ENCODE assay signal across 15 cellular contexts in genomic region chr3:117681619-117682018, GRCh38.
DNase-seq lines count a peak whose midpoint lies in the region; ATAC-seq, FAIRE-seq and TF ChIP-seq lines count a peak whose summit lies in the region.
"Had no signal": no experiment of that assay in that cellular context is flagged by ENCODE, and none has a peak within 500 bp of the region (broad histone marks: within the 10 kb centered on the region; RNA-seq: fewer than 3 reads in every experiment).

No MANE protein-coding gene starts in this region.

- H3K4me1 Mint-ChIP-seq in GM23338 = no peaks in the 10 kb centered on the region; the same call in 2 of the 3 replicates

- no peak overlapping the region for H3K4me3 Mint-ChIP-seq in GM23338

- H3K27ac Mint-ChIP-seq in GM23338 = no peak overlapping the region

- H3K4me2 ChIP-seq in keratinocyte (ENCODE audit: control insufficient read depth, extremely low read depth, insufficient read depth, low read depth, low read length) (no peak overlapping the region), GM23338 (no peak overlapping the region)

- H3K27ac ChIP-seq in keratinocyte (ENCODE audit: control insufficient read depth, insufficient read depth, low read length) = no peak overlapping the region
- no peak overlapping the region for H3K27ac ChIP-seq in GM23338 (ENCODE audit: low read depth)
- H3K27ac ChIP-seq: parathyroid adenoma, SJSA1 had no signal

- no peak for TF ChIP-seq CTCF in AG09309 (IDR thresholded peaks at IDR 0.05; ENCODE audit: control insufficient read depth, insufficient read depth, low read depth, low read length, missing control alignments)
- TF ChIP-seq CTCF in choroid plexus epithelial cell (conservative IDR thresholded peaks at IDR 0.05; ENCODE audit: low read depth, low read length) = no peak
- TF ChIP-seq CTCF in keratinocyte (optimal IDR thresholded peaks at IDR 0.05 in 1 of 3, IDR thresholded peaks at IDR 0.05 in 1 of 3, conservative IDR thresholded peaks at IDR 0.05 in 1 of 3; ENCODE audit: extremely low read depth in 1 of 3, insufficient read depth in 2 of 3, low read length in 3 of 3) = no peak
- no peak for TF ChIP-seq CTCF in GM23338 (conservative IDR thresholded peaks at IDR 0.05; ENCODE audit: low read depth in 2 of 2)

- no peaks in the 10 kb centered on the region for H3K27me3 Mint-ChIP-seq in GM23338 (ENCODE audit: insufficient read depth, low read depth, poor library complexity)

- no peak overlapping the region for H3K9ac ChIP-seq in keratinocyte (ENCODE audit: control insufficient read depth, extremely low read depth, insufficient read depth, low read length)
- H3K9ac ChIP-seq: parathyroid adenoma had no signal

- ATAC-seq in HG03521 (IDR thresholded peaks at IDR 0.05; ENCODE audit: unreplicated experiment) (no peak), GM23338 (no peak)

- DNase-seq in AG09309 (ENCODE audit: low read depth) (peak; percentile 38), LHCN-M2 (ENCODE audit: low read depth) (peak; percentile 70), choroid plexus epithelial cell (ENCODE audit: low read depth) (peak; percentile 74), keratinocyte (ENCODE audit: low read depth, low spot score) (no peak), DMS114 treated with DMSO at 0.1 percent for 48 hours (lab: John Stamatoyannopoulos, UW; ENCODE audit: unreplicated experiment) (no peak), GM23338 (ENCODE audit: low spot score) (no peak)
- DNase-seq in activated T-cell treated with anti-CD3 and anti-CD28 coated beads, Interleukin-2, amount 50 U/mL, for 1 hour = no peak
- DNase-seq: activated naive CD4-positive, alpha-beta T cell treated with anti-CD3 and anti-CD28 coated beads, Interleukin-2, amount 50 U/mL, for 16 hours; Caco-2; stimulated activated naive CD4-positive, alpha-beta T cell treated with Interleukin-2 at 50 U/mL for 16 hours; T1000 had no signal

- H3K36me3 Mint-ChIP-seq in GM23338 (ENCODE audit: low read depth) = no peaks in the 10 kb centered on the region

- H3K9me3 Mint-ChIP-seq in GM23338 = no peaks in the 10 kb centered on the region

- H3K79me2 ChIP-seq in keratinocyte (ENCODE audit: control insufficient read depth, insufficient read depth, low read length) (no peaks in the 10 kb centered on the region), GM23338 (replicated peaks; ENCODE audit: insufficient read depth) (no peaks in the 10 kb centered on the region)
- H3K79me2 ChIP-seq: parathyroid adenoma had no signal

- H3K4me3 ChIP-seq in AG09309 (ENCODE audit: control insufficient read depth, low read depth, low read length) (no peak overlapping the region), choroid plexus epithelial cell (ENCODE audit: low read depth, low read length) (no peak overlapping the region), keratinocyte (ENCODE audit: control insufficient read depth in 2 of 3, extremely low read depth in 1 of 3, insufficient read depth in 2 of 3, low read depth in 1 of 3, low read length in 3 of 3) (no peak overlapping the region), GM23338 (no peak overlapping the region)
- H3K4me3 ChIP-seq: SJSA1 had no signal

- no peaks in the 10 kb centered on the region for H3K9me1 ChIP-seq in keratinocyte (ENCODE audit: control insufficient read depth, extremely low read depth, insufficient read depth, low read length)

- H3K9me2 ChIP-seq in GM23338 (ENCODE audit: insufficient read depth) = no peaks in the 10 kb centered on the region

- H3K36me3 ChIP-seq in keratinocyte (ENCODE audit: control insufficient read depth in 2 of 2, extremely low read depth in 1 of 2, insufficient read depth in 2 of 2, low read length in 2 of 2) = no peaks in the 10 kb centered on the region
- H3K36me3 ChIP-seq in GM23338 (ENCODE audit: insufficient read depth) = no peaks in the 10 kb centered on the region
- H3K36me3 ChIP-seq: SJSA1 had no signal

- dilution Hi-C loops in keratinocyte (cut with MboI; ENCODE audit: extremely low pct_ligation_motif_present, low sequenced_read_pairs) = no loop called here

- H3K27me3 ChIP-seq in keratinocyte (ENCODE audit: control insufficient read depth, extremely low read depth, insufficient read depth, low read length) = no peaks in the 10 kb centered on the region
- no peaks in the 10 kb centered on the region for H3K27me3 ChIP-seq in GM23338 (ENCODE audit: insufficient read depth)
- H3K27me3 ChIP-seq: SJSA1 had no signal

- no peaks in the 10 kb centered on the region for H3F3A ChIP-seq in GM23338 (replicated peaks; ENCODE audit: low read depth)

- no peaks in the 10 kb centered on the region for H3K9me3 ChIP-seq in keratinocyte (ENCODE audit: control insufficient read depth, low read depth, low read length)
- H3K9me3 ChIP-seq: Caco-2, SJSA1 had no signal

- H2AFZ ChIP-seq in keratinocyte (ENCODE audit: control insufficient read depth, low read length) = no peak overlapping the region
- H2AFZ ChIP-seq in GM23338 = no peak overlapping the region
- H2AFZ ChIP-seq: parathyroid adenoma had no signal

- H4K20me1 ChIP-seq in keratinocyte (ENCODE audit: control insufficient read depth, extremely low read depth, insufficient read depth, low read length) = no peaks in the 10 kb centered on the region
- no peaks in the 10 kb centered on the region for H4K20me1 ChIP-seq in GM23338 (replicated peaks; ENCODE audit: insufficient read depth)

- H3K4me1 ChIP-seq in keratinocyte (ENCODE audit: control insufficient read depth, extremely low read depth, insufficient read depth, low read length) = peaks cover 6% of the 10 kb centered on the region
- no peaks in the 10 kb centered on the region for H3K4me1 ChIP-seq in GM23338 (ENCODE audit: insufficient read depth)
- H3K4me1 ChIP-seq: Caco-2, parathyroid adenoma had no signal

- peak; percentile 17 for FAIRE-seq in keratinocyte (lab: Jason Lieb, UNC)
- FAIRE-seq: endothelial cell of umbilical vein had no signal

TF ChIP-seq in GM23338, 12 proteins besides CTCF, POLR2A, EP300 and RAD21 (continues in another document):
- no peak for TF ChIP-seq POLR2AphosphoS5 (IDR thresholded peaks at IDR 0.05; ENCODE audit: low read depth)
- TF ChIP-seq EZH2 (IDR thresholded peaks at IDR 0.05; ENCODE audit: low read depth, unreplicated experiment) = no peak
- TF ChIP-seq NANOG (IDR thresholded peaks at IDR 0.05; ENCODE audit: borderline replicate concordance) = no peak
- TF ChIP-seq, protein P1, sequence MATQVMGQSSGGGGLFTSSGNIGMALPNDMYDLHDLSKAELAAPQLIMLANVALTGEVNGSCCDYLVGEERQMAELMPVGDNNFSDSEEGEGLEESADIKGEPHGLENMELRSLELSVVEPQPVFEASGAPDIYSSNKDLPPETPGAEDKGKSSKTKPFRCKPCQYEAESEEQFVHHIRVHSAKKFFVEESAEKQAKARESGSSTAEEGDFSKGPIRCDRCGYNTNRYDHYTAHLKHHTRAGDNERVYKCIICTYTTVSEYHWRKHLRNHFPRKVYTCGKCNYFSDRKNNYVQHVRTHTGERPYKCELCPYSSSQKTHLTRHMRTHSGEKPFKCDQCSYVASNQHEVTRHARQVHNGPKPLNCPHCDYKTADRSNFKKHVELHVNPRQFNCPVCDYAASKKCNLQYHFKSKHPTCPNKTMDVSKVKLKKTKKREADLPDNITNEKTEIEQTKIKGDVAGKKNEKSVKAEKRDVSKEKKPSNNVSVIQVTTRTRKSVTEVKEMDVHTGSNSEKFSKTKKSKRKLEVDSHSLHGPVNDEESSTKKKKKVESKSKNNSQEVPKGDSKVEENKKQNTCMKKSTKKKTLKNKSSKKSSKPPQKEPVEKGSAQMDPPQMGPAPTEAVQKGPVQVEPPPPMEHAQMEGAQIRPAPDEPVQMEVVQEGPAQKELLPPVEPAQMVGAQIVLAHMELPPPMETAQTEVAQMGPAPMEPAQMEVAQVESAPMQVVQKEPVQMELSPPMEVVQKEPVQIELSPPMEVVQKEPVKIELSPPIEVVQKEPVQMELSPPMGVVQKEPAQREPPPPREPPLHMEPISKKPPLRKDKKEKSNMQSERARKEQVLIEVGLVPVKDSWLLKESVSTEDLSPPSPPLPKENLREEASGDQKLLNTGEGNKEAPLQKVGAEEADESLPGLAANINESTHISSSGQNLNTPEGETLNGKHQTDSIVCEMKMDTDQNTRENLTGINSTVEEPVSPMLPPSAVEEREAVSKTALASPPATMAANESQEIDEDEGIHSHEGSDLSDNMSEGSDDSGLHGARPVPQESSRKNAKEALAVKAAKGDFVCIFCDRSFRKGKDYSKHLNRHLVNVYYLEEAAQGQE (IDR thresholded peaks at IDR 0.05; ENCODE audit: unreplicated experiment) = no peak
- no peak for TF ChIP-seq CREB1 (CRISPR knock-in tag; IDR thresholded peaks at IDR 0.05; ENCODE audit: low read depth)
- no peak for TF ChIP-seq ZNF331 (CRISPR knock-in tag; IDR thresholded peaks at IDR 0.05; ENCODE audit: low read depth)
- no peak for TF ChIP-seq EZH2phosphoT487 (IDR thresholded peaks at IDR 0.05; ENCODE audit: unreplicated experiment)

Comparison
In these comparisons a context has a peak if more than half of its experiments do, and no peak if none do; other contexts are left out.
1. DNase-seq: peak in AG09309 (single experiment), LHCN-M2 (single experiment) and choroid plexus epithelial cell (single experiment); none in keratinocyte (single experiment), activated T-cell treated with anti-CD3 and anti-CD28 coated beads, Interleukin-2, amount 50 U/mL, for 1 hour (single experiment), DMS114 treated with DMSO at 0.1 percent for 48 hours (single experiment) and GM23338 (single experiment).